In the genomic region with DNA sequence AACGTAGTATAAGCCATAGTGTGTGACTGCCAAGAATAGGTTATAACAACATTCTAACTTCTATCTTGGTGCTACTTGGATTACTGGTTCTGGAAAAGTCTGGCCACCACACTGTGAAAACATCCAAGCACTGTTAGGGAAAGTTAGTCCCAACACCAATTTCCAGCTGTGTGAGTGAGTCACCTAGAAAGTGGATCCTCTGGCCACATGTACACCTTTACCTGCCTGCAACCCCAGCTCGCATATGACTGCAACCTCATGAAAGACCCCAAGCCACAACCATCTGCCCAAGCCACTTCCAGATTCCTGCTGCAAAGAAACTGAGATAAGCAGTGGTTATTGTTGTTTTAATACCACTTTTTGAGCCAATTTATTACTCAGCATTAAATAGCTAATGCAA, we compare ENCODE assay signal across 28 cellular contexts.
"Had no signal": no experiment of that assay in that cellular context is flagged by ENCODE, and none has a peak within 500 bp of the region (broad histone marks: within the 10 kb centered on the region; RNA-seq: fewer than 3 reads in every experiment).

No MANE protein-coding gene starts in this region.

- H3K4me1 Mint-ChIP-seq: activated naive CD4-positive, alpha-beta T cell treated with anti-CD3 and anti-CD28 coated beads, Interleukin-2, amount 10 ng/mL, durations not matched to agents 7 days and 5 days; activated naive CD8-positive, alpha-beta T cell treated with anti-CD3 and anti-CD28 coated beads, Interleukin-2, amount 10 ng/mL, durations not matched to agents 7 days and 5 days; immature natural killer cell; nephron progenitor cell had no signal

- H3K36me3 ChIP-seq: ascending aorta, cardiac muscle cell, left lung, lower lobe of right lung, neutrophil, ovary, right lobe of liver, tibial artery had no signal

- H3K27ac ChIP-seq: ascending aorta, cardiac muscle cell, coronary artery, dorsolateral prefrontal cortex, left lung, lower lobe of right lung, neutrophil, ovary, right lobe of liver, skin epidermis, tibial artery had no signal

- H3K9me3 Mint-ChIP-seq: activated naive CD4-positive, alpha-beta T cell treated with anti-CD3 and anti-CD28 coated beads, Interleukin-2, amount 10 ng/mL, durations not matched to agents 7 days and 5 days; activated naive CD8-positive, alpha-beta T cell treated with anti-CD3 and anti-CD28 coated beads, Interleukin-2, amount 10 ng/mL, durations not matched to agents 7 days and 5 days; nephron progenitor cell; stimulated activated naive CD8-positive, alpha-beta T cell treated with anti-CD3 and anti-CD28 coated beads, Interleukin-15, Interleukin-2, amounts not matched to agents 100 ng/mL and 50 ng/mL, for 24 hours had no signal

- H3K27ac Mint-ChIP-seq: activated naive CD4-positive, alpha-beta T cell treated with anti-CD3 and anti-CD28 coated beads, Interleukin-2, amount 10 ng/mL, durations not matched to agents 7 days and 5 days; activated naive CD8-positive, alpha-beta T cell treated with anti-CD3 and anti-CD28 coated beads, Interleukin-2, amount 10 ng/mL, durations not matched to agents 7 days and 5 days; immature natural killer cell; nephron progenitor cell; progenitor cell of endocrine pancreas; stimulated activated naive CD8-positive, alpha-beta T cell treated with anti-CD3 and anti-CD28 coated beads, Interleukin-15, Interleukin-2, amounts not matched to agents 100 ng/mL and 50 ng/mL, for 24 hours had no signal

- H3K9me3 ChIP-seq: ascending aorta, left lung, lower lobe of right lung, neutrophil, ovary, right lobe of liver, tibial artery had no signal

- H3K4me3 Mint-ChIP-seq: activated naive CD4-positive, alpha-beta T cell treated with anti-CD3 and anti-CD28 coated beads, Interleukin-2, amount 10 ng/mL, durations not matched to agents 7 days and 5 days; activated naive CD8-positive, alpha-beta T cell treated with anti-CD3 and anti-CD28 coated beads, Interleukin-2, amount 10 ng/mL, durations not matched to agents 7 days and 5 days; immature natural killer cell; nephron progenitor cell; stimulated activated naive CD8-positive, alpha-beta T cell treated with anti-CD3 and anti-CD28 coated beads, Interleukin-15, Interleukin-2, amounts not matched to agents 100 ng/mL and 50 ng/mL, for 24 hours had no signal

- ATAC-seq: left lung, lower lobe of right lung, right lobe of liver had no signal

- H3K27me3 ChIP-seq: ascending aorta, cardiac muscle cell, dorsolateral prefrontal cortex, left lung, neutrophil, ovary, right lobe of liver, tibial artery had no signal

- H3K36me3 Mint-ChIP-seq: activated naive CD4-positive, alpha-beta T cell treated with anti-CD3 and anti-CD28 coated beads, Interleukin-2, amount 10 ng/mL, durations not matched to agents 7 days and 5 days; activated naive CD8-positive, alpha-beta T cell treated with anti-CD3 and anti-CD28 coated beads, Interleukin-2, amount 10 ng/mL, durations not matched to agents 7 days and 5 days; immature natural killer cell had no signal

- DNase-seq: activated CD4-positive, alpha-beta T cell treated with anti-CD3 and anti-CD28 coated beads for 4 hours; activated CD4-positive, alpha-beta T cell treated with anti-CD3 and anti-CD28 coated beads, Interleukin-2, amount 50 U/mL, for 4 hours; activated CD8-positive, alpha-beta memory T cell treated with anti-CD3 and anti-CD28 coated beads for 24 hours; activated effector memory CD4-positive, alpha-beta T cell treated with anti-CD3 and anti-CD28 coated beads, Interleukin-2, amount 50 U/mL, for 16 hours; activated naive CD4-positive, alpha-beta T cell treated with anti-CD3 and anti-CD28 coated beads, Interleukin-2, amount 10 ng/mL, durations not matched to agents 7 days and 5 days; activated naive CD8-positive, alpha-beta T cell treated with anti-CD3 and anti-CD28 coated beads, Interleukin-2, amount 10 ng/mL, durations not matched to agents 7 days and 5 days; cerebellar nuclear complex; dorsolateral prefrontal cortex; effector memory CD4-positive, alpha-beta T cell; head of caudate nucleus; hippocampal formation; immature natural killer cell; left lung; lower lobe of right lung; nephron progenitor cell; ovary; right lobe of liver; stimulated activated CD4-positive, alpha-beta T cell treated with anti-CD3 and anti-CD28 coated beads, Interleukin-12 subunit alpha, Interleukin-12 subunit beta, amount 100 ng/mL, for 4 hours; stimulated activated CD4-positive, alpha-beta T cell treated with anti-CD3 and anti-CD28 coated beads, Interleukin-4, amount 100 ng/mL, for 1 hour; substantia nigra; tibial artery had no signal

- H3K27me3 Mint-ChIP-seq: activated naive CD4-positive, alpha-beta T cell treated with anti-CD3 and anti-CD28 coated beads, Interleukin-2, amount 10 ng/mL, durations not matched to agents 7 days and 5 days; activated naive CD8-positive, alpha-beta T cell treated with anti-CD3 and anti-CD28 coated beads, Interleukin-2, amount 10 ng/mL, durations not matched to agents 7 days and 5 days; progenitor cell of endocrine pancreas; stimulated activated naive CD8-positive, alpha-beta T cell treated with anti-CD3 and anti-CD28 coated beads, Interleukin-15, Interleukin-2, amounts not matched to agents 100 ng/mL and 50 ng/mL, for 24 hours had no signal

- H3K4me1 ChIP-seq: left lung, lower lobe of right lung, right lobe of liver had no signal

- H3K4me3 ChIP-seq: ascending aorta, cardiac muscle cell, coronary artery, dorsolateral prefrontal cortex, left lung, lower lobe of right lung, ovary, right lobe of liver, skin epidermis, tibial artery had no signal
